ENCODE assay signal across 21 cellular contexts in the genomic region with DNA sequence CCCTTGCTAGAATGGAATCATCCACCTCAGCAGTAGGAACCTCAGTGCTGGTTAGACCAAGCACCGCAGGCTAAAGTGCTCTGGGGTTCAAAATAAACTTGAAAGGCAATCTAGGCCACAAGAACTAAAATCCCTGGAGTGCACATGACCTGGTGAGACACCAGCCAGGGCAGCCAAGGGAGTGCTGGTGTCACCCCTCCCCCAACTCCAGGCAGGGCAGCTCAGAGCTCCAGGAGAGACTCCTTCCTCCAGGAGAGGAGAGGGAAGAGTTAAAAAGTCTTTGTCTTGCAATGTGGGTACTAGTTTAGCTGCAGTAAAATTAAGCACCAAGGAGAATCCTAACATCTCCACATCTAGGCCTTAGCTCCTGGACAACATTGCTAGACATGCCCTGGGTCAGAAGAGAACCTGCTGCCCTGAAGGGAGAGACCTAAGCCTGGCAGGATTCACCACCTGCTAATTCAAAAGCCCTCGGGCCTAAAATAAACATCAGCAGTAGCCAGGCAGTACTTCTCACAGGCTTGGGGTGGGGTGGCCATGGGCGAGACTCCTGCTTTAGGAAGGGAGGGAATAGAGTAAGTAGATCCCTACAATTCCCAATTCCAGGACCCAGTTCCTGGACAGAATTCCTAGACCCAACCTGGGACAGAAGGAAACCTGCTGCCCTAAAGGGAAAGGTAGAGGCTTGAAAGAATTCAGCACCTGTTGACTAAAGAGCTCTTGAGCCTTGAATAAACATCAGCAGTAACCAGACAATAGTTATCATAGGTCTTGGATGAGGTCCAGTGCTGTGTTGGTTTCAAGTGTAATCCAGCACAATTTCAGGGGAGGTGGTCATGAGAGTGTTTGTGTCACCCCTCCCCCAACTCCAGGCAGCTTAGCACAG. TPM values are rescaled to one million over a fixed set of nuclear protein-coding genes. Genes with fewer than 3 reads are reported as not detected.
DNase-seq lines count a peak whose midpoint lies in the region; ATAC-seq lines count a peak whose summit lies in the region.
"Had no signal": no experiment of that assay in that cellular context is flagged by ENCODE, and none has a peak within 500 bp of the region (broad histone marks: within the 10 kb centered on the region; RNA-seq: fewer than 3 reads in every experiment).

No MANE protein-coding gene starts in this region.

- H3K9me3 ChIP-seq in SJCRH30 (replicated peaks): 0 out of 2 replicates have a peak, but pooled peaks cover 4% of the 10 kb centered on the region
- H3K9me3 ChIP-seq: transverse colon had no signal

- H3K9me3 Mint-ChIP-seq in activated T-helper 17 cell treated with anti-CD3 and anti-CD28 coated beads, Interleukin-2, amount 50 U/mL, for 72 hours: no peaks in the 10 kb centered on the region
- H3K9me3 Mint-ChIP-seq in immature natural killer cell: peaks cover 0 to 5% (median 0%) of the 10 kb centered on the region in 6 donors
- H3K9me3 Mint-ChIP-seq: neural progenitor cell had no signal

- no peaks in the 10 kb centered on the region for H3K27me3 ChIP-seq in SJCRH30
- H3K27me3 ChIP-seq: neural progenitor cell, transverse colon had no signal

- no peak overlapping the region for H3K27ac ChIP-seq in SJCRH30
- H3K27ac ChIP-seq: C4-2B, neural progenitor cell, transverse colon had no signal

- H3K27me3 Mint-ChIP-seq in activated T-helper 17 cell treated with anti-CD3 and anti-CD28 coated beads, Interleukin-2, amount 50 U/mL, for 72 hours: peaks cover 12% of the 10 kb centered on the region
- H3K27me3 Mint-ChIP-seq in immature natural killer cell (ENCODE audit: low read depth in 3 of 3): peaks cover 1 to 4% (median 2%) of the 10 kb centered on the region in 3 donors

- H3K4me1 Mint-ChIP-seq in activated T-helper 17 cell treated with anti-CD3 and anti-CD28 coated beads, Interleukin-2, amount 50 U/mL, for 72 hours: no peaks in the 10 kb centered on the region
- no peaks in the 10 kb centered on the region for H3K4me1 Mint-ChIP-seq in immature natural killer cell
- H3K4me1 Mint-ChIP-seq: activated CD8-positive, alpha-beta memory T cell treated with anti-CD3 and anti-CD28 coated beads, Interleukin-2, amount 10 ng/mL, durations not matched to agents 7 days and 5 days; neural progenitor cell had no signal

- no peak overlapping the region for H3K4me3 ChIP-seq in SJCRH30
- H3K4me3 ChIP-seq: neural progenitor cell, transverse colon had no signal

- H3K4me1 ChIP-seq in SJCRH30: peaks cover 9% of the 10 kb centered on the region
- H3K4me1 ChIP-seq: neural progenitor cell, transverse colon had no signal

- H3K36me3 ChIP-seq in SJCRH30: no peaks in the 10 kb centered on the region
- H3K36me3 ChIP-seq: neural progenitor cell, transverse colon had no signal

- H3K36me3 Mint-ChIP-seq in activated T-helper 17 cell treated with anti-CD3 and anti-CD28 coated beads, Interleukin-2, amount 50 U/mL, for 72 hours (ENCODE audit: low read depth): no peaks in the 10 kb centered on the region
- no peaks in the 10 kb centered on the region for H3K36me3 Mint-ChIP-seq in immature natural killer cell
- H3K36me3 Mint-ChIP-seq: activated CD8-positive, alpha-beta memory T cell treated with anti-CD3 and anti-CD28 coated beads, Interleukin-2, amount 10 ng/mL, durations not matched to agents 7 days and 5 days; neural progenitor cell had no signal

- DNase-seq in NCI-H526 treated with DMSO at 0.1 percent for 48 hours (lab: John Stamatoyannopoulos, UW) (peak; percentile 5), NCI-H526 (lab: John Stamatoyannopoulos, UW) (no peak), NCI-H2107 treated with DMSO at 0.1 percent for 48 hours (lab: John Stamatoyannopoulos, UW; ENCODE audit: unreplicated experiment) (peak; percentile 96), SJCRH30 (peak; percentile 34 to 65), immature natural killer cell (no peak)
- DNase-seq in activated naive CD4-positive, alpha-beta T cell treated with anti-CD3 and anti-CD28 coated beads, Interleukin-2, amount 50 U/mL, for 16 hours: no peak
- DNase-seq in stimulated activated CD8-positive, alpha-beta memory T cell treated with anti-CD3 and anti-CD28 coated beads, Interleukin-4, amount 100 ng/mL, for 48 hours: no peak
- DNase-seq: activated CD8-positive, alpha-beta memory T cell treated with anti-CD3 and anti-CD28 coated beads, Interleukin-2, amount 10 ng/mL, durations not matched to agents 7 days and 5 days; activated gamma-delta T cell; amygdala; hippocampal formation; midbrain; NCI-H226; stimulated activated naive CD4-positive, alpha-beta T cell; transverse colon had no signal

- no peak overlapping the region for H3K4me3 Mint-ChIP-seq in activated T-helper 17 cell treated with anti-CD3 and anti-CD28 coated beads, Interleukin-2, amount 50 U/mL, for 72 hours
- no peak overlapping the region for H3K4me3 Mint-ChIP-seq in immature natural killer cell
- H3K4me3 Mint-ChIP-seq: activated CD8-positive, alpha-beta memory T cell treated with anti-CD3 and anti-CD28 coated beads, Interleukin-2, amount 10 ng/mL, durations not matched to agents 7 days and 5 days; neural progenitor cell had no signal

- ATAC-seq in activated T-helper 17 cell treated with anti-CD3 and anti-CD28 coated beads, Interleukin-2, amount 50 U/mL, for 72 hours (replicated peaks): no peak
- ATAC-seq: activated CD8-positive, alpha-beta memory T cell treated with anti-CD3 and anti-CD28 coated beads, Interleukin-2, amount 10 ng/mL, durations not matched to agents 7 days and 5 days had no signal

- no peak overlapping the region for H3K27ac Mint-ChIP-seq in activated T-helper 17 cell treated with anti-CD3 and anti-CD28 coated beads, Interleukin-2, amount 50 U/mL, for 72 hours
- H3K27ac Mint-ChIP-seq in immature natural killer cell: no peak overlapping the region
- H3K27ac Mint-ChIP-seq: activated CD8-positive, alpha-beta memory T cell treated with anti-CD3 and anti-CD28 coated beads, Interleukin-2, amount 10 ng/mL, durations not matched to agents 7 days and 5 days; neural progenitor cell had no signal

RNA-seq across cellular contexts. Expression of gene UGT3A2, which starts 25.8 kb away (rescaled TPM):
- total RNA-seq in SJCRH30 (2014; rRNA removed; shearing (Covaris generic)): not detected in 2 replicates
- under 1 TPM in 1 of 2 donors, not detected in 1; 0.28 TPM for total RNA-seq in activated T-helper 17 cell treated with anti-CD3 and anti-CD28 coated beads, Interleukin-2, amount 50 U/mL, for 72 hours
- polyA plus RNA-seq in immature natural killer cell: 1 to 10 TPM in 1 of 3 donors, under 1 TPM in 1, not detected in 1; 0.10 to 1.0 TPM

RNA-seq across cellular contexts. Expression of gene UGT3A1, which starts 49.7 kb away (rescaled TPM):
- total RNA-seq in SJCRH30 (2014; rRNA removed; shearing (Covaris generic)): 1.9 and 2.0 TPM in 2 replicates
- not detected for total RNA-seq in activated T-helper 17 cell treated with anti-CD3 and anti-CD28 coated beads, Interleukin-2, amount 50 U/mL, for 72 hours
- not detected for polyA plus RNA-seq in immature natural killer cell
- total RNA-seq: activated CD8-positive, alpha-beta memory T cell treated with anti-CD3 and anti-CD28 coated beads, Interleukin-2, amount 10 ng/mL, durations not matched to agents 7 days and 5 days; Daoy; M059J; OCI-LY7; transverse colon had no signal

Comparison
In these comparisons a context has a peak if more than half of its experiments do, and no peak if none do; other contexts are left out.
1. DNase-seq: peak in NCI-H526 treated with DMSO at 0.1 percent for 48 hours (single experiment), NCI-H2107 treated with DMSO at 0.1 percent for 48 hours (single experiment) and SJCRH30 (2 of 2); none in NCI-H526 (0 of 2), immature natural killer cell (0 of 3), activated naive CD4-positive, alpha-beta T cell treated with anti-CD3 and anti-CD28 coated beads, Interleukin-2, amount 50 U/mL, for 16 hours (single experiment) and stimulated activated CD8-positive, alpha-beta memory T cell treated with anti-CD3 and anti-CD28 coated beads, Interleukin-4, amount 100 ng/mL, for 48 hours (single experiment).